Comparison of ENCODE assay signal across 1 cellular context in the genomic region with DNA sequence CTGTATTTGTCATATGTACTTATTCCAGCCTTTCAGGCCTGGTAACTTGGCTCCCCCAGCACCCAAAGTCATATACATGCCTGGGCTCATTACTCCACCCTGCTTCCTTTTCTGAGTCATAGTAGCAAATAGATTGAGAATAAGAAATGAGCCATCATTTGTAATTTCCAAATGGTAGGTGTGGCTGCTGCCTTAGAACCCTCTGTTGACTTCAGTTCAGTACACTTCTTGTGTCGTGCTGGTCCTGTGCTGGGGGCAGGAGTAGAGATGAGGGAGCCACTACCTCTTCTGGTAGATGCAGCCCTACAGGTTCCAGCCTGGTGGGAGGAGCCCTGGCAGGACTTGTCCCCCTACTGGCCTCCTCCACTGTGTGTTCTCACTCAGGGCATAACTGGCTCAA.
TF ChIP-seq lines count a peak whose summit lies in the region.

No MANE protein-coding gene starts in this region.

TF ChIP-seq in HCT116, 20 proteins besides CTCF, POLR2A, EP300 and RAD21 (continued from another document):
- TF ChIP-seq REST (IDR thresholded peaks at IDR 0.05; ENCODE audit: low read depth) (no peak), FOSL1 (IDR thresholded peaks at IDR 0.05; ENCODE audit: low read depth) (peak; percentile 78)
